In genomic region chr9:114373960-114374730, GRCh38 we compare ENCODE assay signal across 17 cellular contexts. TPM values are rescaled to one million over a fixed set of nuclear protein-coding genes. Genes with fewer than 3 reads are reported as not detected.
A peak's percentile ranks its signal among the peaks of the same experiment; 100 is the strongest.
DNase-seq lines count a peak whose midpoint lies in the region; ATAC-seq, FAIRE-seq and TF ChIP-seq lines count a peak whose summit lies in the region.
"Had no signal": no experiment of that assay in that cellular context is flagged by ENCODE, and none has a peak within 500 bp of the region (broad histone marks: within the 10 kb centered on the region; RNA-seq: fewer than 3 reads in every experiment).

No MANE protein-coding gene starts in this region.

- no peak for TF ChIP-seq CTCF in CD8-positive, alpha-beta T cell (IDR thresholded peaks at IDR 0.05)
- no peak for TF ChIP-seq CTCF in PC-3 (conservative IDR thresholded peaks at IDR 0.05; ENCODE audit: low read depth, low read length)

- H3K27me3 ChIP-seq in CD8-positive, alpha-beta T cell (ENCODE audit: insufficient read depth, low read length) = no peaks in the 10 kb centered on the region
- H3K27me3 ChIP-seq in Karpas-422 (ENCODE audit: low read length) (no peaks in the 10 kb centered on the region), small intestine (ENCODE audit: control insufficient read depth in 2 of 2, insufficient read depth in 2 of 2, low read length in 2 of 2) (no peaks in the 10 kb centered on the region), PC-3 (ENCODE audit: low read length) (no peaks in the 10 kb centered on the region)
- H3K27me3 ChIP-seq: breast epithelium had no signal

- H3K9me3 ChIP-seq in CD8-positive, alpha-beta T cell (ENCODE audit: low read length) = no peaks in the 10 kb centered on the region
- H3K9me3 ChIP-seq in Karpas-422 (ENCODE audit: low read length) (no peaks in the 10 kb centered on the region), small intestine (ENCODE audit: control insufficient read depth, low read depth) (no peaks in the 10 kb centered on the region), PC-3 (ENCODE audit: low read length) (no peaks in the 10 kb centered on the region)
- H3K9me3 ChIP-seq: breast epithelium, mucosa of descending colon had no signal

- H3K9ac ChIP-seq in Karpas-422 (ENCODE audit: low read length) (peak overlapping the region; percentile 81), PC-3 (ENCODE audit: low read length) (no peak overlapping the region)

- POLR2A ChIA-PET in CD8-positive, alpha-beta T cell (lab: Charles Lee) = interaction anchor here (0.9 to 16.8 kb wide), 7 partner anchors 10 to 35 kb away, joined by 3 to 535 read pairs (median 9); partner anchors contain the start of gene AKNA
- POLR2A ChIA-PET in PC-3 (lab: Charles Lee; ENCODE audit: unreplicated experiment) = no interaction called here

- BruUV-seq in PC-3 (replicated peaks; lab: Mats Ljungman, UMichigan) = no TSS peak

- no peaks in the 10 kb centered on the region for H3K9me3 Mint-ChIP-seq in CD8-positive, alpha-beta T cell
- peaks cover 3% of the 10 kb centered on the region for H3K9me3 Mint-ChIP-seq in activated naive CD8-positive, alpha-beta T cell treated with anti-CD3 and anti-CD28 coated beads for 36 hours

- no peaks in the 10 kb centered on the region for H3K27me3 Mint-ChIP-seq in CD8-positive, alpha-beta T cell (ENCODE audit: low read depth)
- H3K27me3 Mint-ChIP-seq in activated naive CD8-positive, alpha-beta T cell treated with anti-CD3 and anti-CD28 coated beads for 36 hours = no peaks in the 10 kb centered on the region

- H4K20me1 ChIP-seq in Karpas-422 (ENCODE audit: insufficient read depth, low read depth, low read length) (no peaks in the 10 kb centered on the region), PC-3 (ENCODE audit: low read length) (no peaks in the 10 kb centered on the region)

- no peak for FAIRE-seq in small intestine (lab: Jason Lieb, UNC)
- FAIRE-seq: endothelial cell of umbilical vein had no signal

- peaks cover 91% of the 10 kb centered on the region for H3K4me1 Mint-ChIP-seq in CD8-positive, alpha-beta T cell (ENCODE audit: low read depth)
- peaks cover 80% of the 10 kb centered on the region for H3K4me1 Mint-ChIP-seq in activated naive CD8-positive, alpha-beta T cell treated with anti-CD3 and anti-CD28 coated beads for 36 hours

- WGBS in small intestine, 3 donors = 79 to 88% (median 84%) methylated on average over 16 of the region's 16 CpGs

- no peak overlapping the region for H3K4me3 ChIP-seq in CD8-positive, alpha-beta T cell (ENCODE audit: low read depth, low read length)
- H3K4me3 ChIP-seq in Karpas-422 (ENCODE audit: low read length) (no peak overlapping the region; the same call in 1 of the 2 replicates), small intestine (ENCODE audit: low read depth in 1 of 2, low read length in 2 of 2) (no peak overlapping the region), PC-3 (ENCODE audit: low read length) (no peak overlapping the region)
- H3K4me3 ChIP-seq: breast epithelium, mucosa of descending colon had no signal

- H3K36me3 ChIP-seq in CD8-positive, alpha-beta T cell (ENCODE audit: insufficient read depth, low read length) = peaks cover 48% of the 10 kb centered on the region
- peaks cover 45% of the 10 kb centered on the region; the same call in 1 of the 2 replicates for H3K36me3 ChIP-seq in Karpas-422 (ENCODE audit: insufficient read depth, low read length)
- H3K36me3 ChIP-seq in small intestine (ENCODE audit: control insufficient read depth in 2 of 2, insufficient read depth in 2 of 2, low read length in 2 of 2) = peaks cover 8 to 19% of the 10 kb centered on the region in 2 donors
- no peaks in the 10 kb centered on the region; the same call in 1 of the 2 replicates for H3K36me3 ChIP-seq in PC-3 (ENCODE audit: low read depth, low read length)
- H3K36me3 ChIP-seq: breast epithelium had no signal

- peaks cover 84% of the 10 kb centered on the region for H3K36me3 Mint-ChIP-seq in CD8-positive, alpha-beta T cell
- H3K36me3 Mint-ChIP-seq in activated naive CD8-positive, alpha-beta T cell treated with anti-CD3 and anti-CD28 coated beads for 36 hours = peaks cover 78% of the 10 kb centered on the region

- H3K27ac ChIP-seq in CD8-positive, alpha-beta T cell (ENCODE audit: low read depth, low read length) = peak overlapping the region; percentile 55
- peak overlapping the region; percentile 97 for H3K27ac ChIP-seq in Karpas-422 (ENCODE audit: low read length)
- peak overlapping the region; percentile 8 to 82 for H3K27ac ChIP-seq in small intestine (ENCODE audit: low read depth in 1 of 2, low read length in 1 of 2)
- H3K27ac ChIP-seq in PC-3 (ENCODE audit: low read length) = no peak overlapping the region

- peak overlapping the region; percentile 89 for H3K27ac Mint-ChIP-seq in CD8-positive, alpha-beta T cell
- H3K27ac Mint-ChIP-seq in activated naive CD8-positive, alpha-beta T cell treated with anti-CD3 and anti-CD28 coated beads for 36 hours = peak overlapping the region; percentile 84

- H3K4me2 ChIP-seq in Karpas-422 (ENCODE audit: low read depth, low read length, poor library complexity, severe bottlenecking) (peak overlapping the region; percentile 81), PC-3 (ENCODE audit: low read length) (no peak overlapping the region)

- peaks cover 96% of the 10 kb centered on the region for H3K4me1 ChIP-seq in CD8-positive, alpha-beta T cell (ENCODE audit: insufficient read depth, low read length)
- H3K4me1 ChIP-seq in Karpas-422 (ENCODE audit: low read length) (peaks cover 58% of the 10 kb centered on the region), small intestine (ENCODE audit: control insufficient read depth in 2 of 2, insufficient read depth in 1 of 2, low read depth in 1 of 2, low read length in 1 of 2) (no peaks in the 10 kb centered on the region), PC-3 (ENCODE audit: insufficient read depth, low read length) (peaks cover 25% of the 10 kb centered on the region)

- DNase-seq in CD8-positive, alpha-beta T cell = no peak
- DNase-seq in Karpas-422 (no peak), small intestine (no peak), PC-3 (no peak), sciatic nerve (ENCODE audit: low spot score) (no peak)
- DNase-seq in activated naive CD8-positive, alpha-beta T cell treated with anti-CD3 and anti-CD28 coated beads for 36 hours = no peak
- DNase-seq: NCI-H1092 treated with DMSO at 0.1 percent for 48 hours; NCI-H510A treated with DMSO at 0.1 percent for 48 hours; stimulated activated CD4-positive, alpha-beta T cell treated with anti-CD3 and anti-CD28 coated beads, Interleukin-2, amount 100 ng/mL, for 48 hours; stimulated activated naive CD4-positive, alpha-beta T cell had no signal

- intact Hi-C loops in CD8-positive, alpha-beta T cell (cut with DNase I, micrococcal nuclease) = loop anchor here (1.0 to 2.0 kb wide), 7 partner anchors 8 to 25 kb away; partner anchors contain the start of gene AKNA (in 1 of the 2)
- intact Hi-C loops in PC-3 (cut with micrococcal nuclease) = no loop called here
- intact Hi-C loops in sciatic nerve (cut with DNase I) = no loop called here

- CTCF ChIA-PET in CD8-positive, alpha-beta T cell (lab: Charles Lee) = interaction anchor here (1.4 to 5.2 kb wide), 6 partner anchors 7 to 31 kb away, joined by 3 to 67 read pairs (median 8); partner anchors contain the start of gene AKNA
- CTCF ChIA-PET in PC-3 (lab: Charles Lee) = interaction anchor here (0.6 kb wide), 1 partner anchor 29 kb away, joined by 3 read pairs; no protein-coding TSS in a partner anchor

- H2AFZ ChIP-seq in Karpas-422 (ENCODE audit: low read length) (no peak overlapping the region), PC-3 (ENCODE audit: low read length) (no peak overlapping the region)

- H3K9me2 ChIP-seq in Karpas-422 (replicated peaks; ENCODE audit: insufficient read depth, low read length) (no peaks in the 10 kb centered on the region), PC-3 (replicated peaks; ENCODE audit: low read length) (no peaks in the 10 kb centered on the region)

- peak overlapping the region; percentile 39 for H3K4me3 Mint-ChIP-seq in CD8-positive, alpha-beta T cell
- H3K4me3 Mint-ChIP-seq in activated naive CD8-positive, alpha-beta T cell treated with anti-CD3 and anti-CD28 coated beads for 36 hours = peak overlapping the region; percentile 38

- peaks cover 47% of the 10 kb centered on the region for H3K79me2 ChIP-seq in Karpas-422 (ENCODE audit: low read length)
- no peaks in the 10 kb centered on the region for H3K79me2 ChIP-seq in PC-3 (ENCODE audit: low read length)

- no peaks in the 10 kb centered on the region for H3F3A ChIP-seq in PC-3 (ENCODE audit: low read length, unreplicated experiment)

- no peak for ATAC-seq in CD8-positive, alpha-beta T cell
- ATAC-seq in GM21737 (IDR thresholded peaks at IDR 0.05; ENCODE audit: unreplicated experiment) (no peak), PC-3 (no peak), sciatic nerve (no peak)

RNA-seq across cellular contexts. Expression of gene AKNA, which starts 13.6 kb away (rescaled TPM):
- total RNA-seq in CD8-positive, alpha-beta T cell = 100 to 1,000 TPM; 249 to 269 TPM
- total RNA-seq in Karpas-422 (2014; rRNA removed; shearing (Covaris generic); ENCODE audit: low replicate concordance) = 77.9 and 122 TPM in 2 replicates
- 100 to 1,000 TPM; 129 to 130 TPM for total RNA-seq in activated naive CD8-positive, alpha-beta T cell treated with anti-CD3 and anti-CD28 coated beads for 36 hours
- 10 to 100 TPM in 1 of 3 donors, 1 to 10 TPM in 2; 3.4 to 22.0 (median 8.9) TPM for polyA plus RNA-seq in small intestine
- total RNA-seq in PC-3 (2014; rRNA removed) (7.6 and 9.1 TPM in 2 replicates), sciatic nerve (29.0 TPM)

RNA-seq across cellular contexts. Expression of gene ORM2, which starts 44.5 kb away (rescaled TPM):
- not detected for total RNA-seq in CD8-positive, alpha-beta T cell
- not detected in 2 replicates for total RNA-seq in Karpas-422 (2014; rRNA removed; shearing (Covaris generic); ENCODE audit: low replicate concordance)
- not detected for total RNA-seq in activated naive CD8-positive, alpha-beta T cell treated with anti-CD3 and anti-CD28 coated beads for 36 hours
- polyA plus RNA-seq in small intestine = under 1 TPM in 1 of 3 donors, not detected in 2; 0.28 TPM
- total RNA-seq in PC-3 (2014; rRNA removed) = not detected in 2 replicates
- not detected for total RNA-seq in sciatic nerve
- total RNA-seq: endothelial cell of umbilical vein, glomerular endothelial cell, kidney epithelial cell, pulmonary artery endothelial cell had no signal
- polyA plus RNA-seq: endothelial cell of umbilical vein had no signal

RNA-seq across cellular contexts. Expression of gene ORM1, which starts 51.2 kb away (rescaled TPM):
- total RNA-seq in CD8-positive, alpha-beta T cell = not detected
- not detected in 2 replicates for total RNA-seq in Karpas-422 (2014; rRNA removed; shearing (Covaris generic); ENCODE audit: low replicate concordance)
- not detected for total RNA-seq in activated naive CD8-positive, alpha-beta T cell treated with anti-CD3 and anti-CD28 coated beads for 36 hours
- 1 to 10 TPM in 2 of 3 donors, not detected in 1; 1.3 to 6.9 TPM for polyA plus RNA-seq in small intestine
- total RNA-seq in PC-3 (2014; rRNA removed) = not detected in 2 replicates
- total RNA-seq in sciatic nerve = 0.76 TPM
- total RNA-seq: endothelial cell of umbilical vein, glomerular endothelial cell, kidney epithelial cell, pulmonary artery endothelial cell had no signal
- polyA plus RNA-seq: endothelial cell of umbilical vein had no signal

Comparison
In these comparisons a context has a peak if more than half of its experiments do, and no peak if none do; other contexts are left out.
1. intact Hi-C loops: an anchor here in CD8-positive, alpha-beta T cell (1.0 to 2.0 kb wide); none called in PC-3 and sciatic nerve.